Comparison of ENCODE assay signal across 19 cellular contexts in the genomic region with DNA sequence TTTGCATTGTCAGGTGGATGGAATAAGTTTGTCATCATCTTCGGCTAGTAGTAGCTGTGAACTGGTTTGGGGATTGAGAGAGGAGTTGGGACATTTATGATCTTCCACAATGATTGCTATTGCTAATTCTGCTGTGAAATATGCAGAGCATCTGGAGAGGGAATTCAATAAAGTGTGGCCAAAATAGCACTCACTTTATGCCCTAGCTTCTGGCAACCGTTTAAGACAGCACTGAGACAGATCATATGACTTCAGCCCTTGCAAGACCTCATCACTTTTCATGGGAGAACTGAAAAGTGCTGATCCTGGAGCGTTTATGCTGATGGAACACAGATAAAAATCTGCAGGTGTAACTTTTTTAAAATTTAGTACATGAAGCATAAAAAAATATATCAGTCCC.
DNase-seq lines count a peak whose midpoint lies in the region; ATAC-seq and TF ChIP-seq lines count a peak whose summit lies in the region.
"Had no signal": no experiment of that assay in that cellular context is flagged by ENCODE, and none has a peak within 500 bp of the region (broad histone marks: within the 10 kb centered on the region; RNA-seq: fewer than 3 reads in every experiment).

No MANE protein-coding gene starts in this region.

- no peak overlapping the region for H3K27ac ChIP-seq in GM23338 (ENCODE audit: low read depth)
- H3K27ac ChIP-seq: 22Rv1, A549, BLaER1, GM23248, HL-60 had no signal

- H3K79me2 ChIP-seq in GM23338 (replicated peaks; ENCODE audit: insufficient read depth): no peaks in the 10 kb centered on the region

- TF ChIP-seq CTCF in GM23338 (conservative IDR thresholded peaks at IDR 0.05; ENCODE audit: low read depth in 2 of 2) (no peak), foreskin fibroblast (IDR thresholded peaks at IDR 0.05; ENCODE audit: low read depth, low read length) (no peak)

- no peaks in the 10 kb centered on the region for H3K27me3 Mint-ChIP-seq in GM23338 (ENCODE audit: insufficient read depth, low read depth, poor library complexity)
- H3K27me3 Mint-ChIP-seq: CD4-positive, alpha-beta memory T cell had no signal

- intact Hi-C loops in Right ventricle myocardium superior (cut with DNase I): no loop called here

- no peaks in the 10 kb centered on the region; the same call in 1 of the 2 replicates for H3K4me1 ChIP-seq in GM23338 (ENCODE audit: insufficient read depth)
- H3K4me1 ChIP-seq: A549, BLaER1 had no signal

- no peaks in the 10 kb centered on the region for H3K36me3 Mint-ChIP-seq in GM23338 (ENCODE audit: low read depth)
- H3K36me3 Mint-ChIP-seq: CD14-positive monocyte; CD4-positive, alpha-beta memory T cell had no signal

- H3K27me3 ChIP-seq in GM23338 (ENCODE audit: insufficient read depth): no peaks in the 10 kb centered on the region
- H3K27me3 ChIP-seq: BLaER1 had no signal

- H3F3A ChIP-seq in GM23338 (replicated peaks; ENCODE audit: low read depth): no peaks in the 10 kb centered on the region

- no peak overlapping the region for H3K4me2 ChIP-seq in GM23338
- H3K4me2 ChIP-seq: A549, BLaER1 had no signal

- no peak overlapping the region for H3K4me3 Mint-ChIP-seq in GM23338
- H3K4me3 Mint-ChIP-seq: CD14-positive monocyte; CD4-positive, alpha-beta memory T cell had no signal

- no peaks in the 10 kb centered on the region for H3K9me2 ChIP-seq in GM23338 (ENCODE audit: insufficient read depth)

- DNase-seq in DMS 273 (lab: John Stamatoyannopoulos, UW; ENCODE audit: unreplicated experiment): peak; percentile 7
- DNase-seq in DMS 273 treated with DMSO at 0.1 percent for 48 hours (lab: John Stamatoyannopoulos, UW): no peak
- DNase-seq in GM23338 (ENCODE audit: low spot score): no peak
- DNase-seq in foreskin fibroblast: peak; percentile 14 to 51
- no peak for DNase-seq in Right ventricle myocardium superior
- no peak for DNase-seq in DMS79 (lab: John Stamatoyannopoulos, UW)
- DNase-seq: CD4-positive, alpha-beta memory T cell; DMS53; GDM1; GM23248; HCEC 1CT; IMR-90 had no signal

- H3K9me3 Mint-ChIP-seq in GM23338: no peaks in the 10 kb centered on the region

- ATAC-seq in GM23338 (no peak), Right ventricle myocardium superior (ENCODE audit: poor library complexity) (no peak), SK-N-SH treated with all-trans-retinoic acid at 6 μM for 48 hours (no peak)
- ATAC-seq: A549, K562 had no signal

- H3K4me1 Mint-ChIP-seq in GM23338: peaks cover 11% of the 10 kb centered on the region; the same call in 2 of the 3 replicates
- H3K4me1 Mint-ChIP-seq: CD14-positive monocyte; CD4-positive, alpha-beta memory T cell had no signal

- no peaks in the 10 kb centered on the region for H4K20me1 ChIP-seq in GM23338 (replicated peaks; ENCODE audit: insufficient read depth)
- H4K20me1 ChIP-seq: BLaER1 had no signal

- peak overlapping the region; percentile 80; the same call in 1 of the 2 replicates for H2AFZ ChIP-seq in GM23338
- H2AFZ ChIP-seq: GM23248 had no signal

- no peak overlapping the region for H3K4me3 ChIP-seq in GM23338
- no peak overlapping the region for H3K4me3 ChIP-seq in foreskin fibroblast (ENCODE audit: low read depth in 1 of 2, low read length in 2 of 2)
- H3K4me3 ChIP-seq: A549, BLaER1, GM23248, K562 had no signal

- H3K36me3 ChIP-seq in GM23338 (ENCODE audit: insufficient read depth): no peaks in the 10 kb centered on the region
- H3K36me3 ChIP-seq: BLaER1 had no signal

- no peak overlapping the region for H3K27ac Mint-ChIP-seq in GM23338
- H3K27ac Mint-ChIP-seq: CD14-positive monocyte; CD4-positive, alpha-beta memory T cell had no signal

TF ChIP-seq in GM23338, 12 proteins besides CTCF, POLR2A, EP300 and RAD21 (continues in another document):
- TF ChIP-seq EZH2phosphoT487 (IDR thresholded peaks at IDR 0.05; ENCODE audit: unreplicated experiment) (no peak), POLR2AphosphoS5 (IDR thresholded peaks at IDR 0.05; ENCODE audit: low read depth) (no peak), ZNF114 (CRISPR knock-in tag; IDR thresholded peaks at IDR 0.05) (no peak), STAT1 (IDR thresholded peaks at IDR 0.05; ENCODE audit: unreplicated experiment) (no peak), EZH2 (IDR thresholded peaks at IDR 0.05; ENCODE audit: low read depth, unreplicated experiment) (no peak), NANOG (IDR thresholded peaks at IDR 0.05; ENCODE audit: borderline replicate concordance) (no peak)
- TF ChIP-seq, protein P1, sequence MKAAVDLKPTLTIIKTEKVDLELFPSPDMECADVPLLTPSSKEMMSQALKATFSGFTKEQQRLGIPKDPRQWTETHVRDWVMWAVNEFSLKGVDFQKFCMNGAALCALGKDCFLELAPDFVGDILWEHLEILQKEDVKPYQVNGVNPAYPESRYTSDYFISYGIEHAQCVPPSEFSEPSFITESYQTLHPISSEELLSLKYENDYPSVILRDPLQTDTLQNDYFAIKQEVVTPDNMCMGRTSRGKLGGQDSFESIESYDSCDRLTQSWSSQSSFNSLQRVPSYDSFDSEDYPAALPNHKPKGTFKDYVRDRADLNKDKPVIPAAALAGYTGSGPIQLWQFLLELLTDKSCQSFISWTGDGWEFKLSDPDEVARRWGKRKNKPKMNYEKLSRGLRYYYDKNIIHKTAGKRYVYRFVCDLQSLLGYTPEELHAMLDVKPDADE (IDR thresholded peaks at IDR 0.05): no peak

TF ChIP-seq in SK-N-SH treated with all-trans-retinoic acid at 6 μM for 48 hours, 23 proteins besides CTCF, POLR2A, EP300 and RAD21:
- TF ChIP-seq ARNTL (CRISPR knock-in tag; IDR thresholded peaks at IDR 0.05; ENCODE audit: borderline replicate concordance, low read depth) (no peak), OSR1 (CRISPR knock-in tag; IDR thresholded peaks at IDR 0.05) (no peak)
- TF ChIP-seq, protein P2, sequence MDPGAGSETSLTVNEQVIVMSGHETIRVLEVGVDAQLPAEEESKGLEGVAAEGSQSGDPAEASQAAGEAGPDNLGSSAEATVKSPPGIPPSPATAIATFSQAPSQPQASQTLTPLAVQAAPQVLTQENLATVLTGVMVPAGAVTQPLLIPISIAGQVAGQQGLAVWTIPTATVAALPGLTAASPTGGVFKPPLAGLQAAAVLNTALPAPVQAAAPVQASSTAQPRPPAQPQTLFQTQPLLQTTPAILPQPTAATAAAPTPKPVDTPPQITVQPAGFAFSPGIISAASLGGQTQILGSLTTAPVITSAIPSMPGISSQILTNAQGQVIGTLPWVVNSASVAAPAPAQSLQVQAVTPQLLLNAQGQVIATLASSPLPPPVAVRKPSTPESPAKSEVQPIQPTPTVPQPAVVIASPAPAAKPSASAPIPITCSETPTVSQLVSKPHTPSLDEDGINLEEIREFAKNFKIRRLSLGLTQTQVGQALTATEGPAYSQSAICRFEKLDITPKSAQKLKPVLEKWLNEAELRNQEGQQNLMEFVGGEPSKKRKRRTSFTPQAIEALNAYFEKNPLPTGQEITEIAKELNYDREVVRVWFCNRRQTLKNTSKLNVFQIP (CRISPR knock-in tag; IDR thresholded peaks at IDR 0.05; ENCODE audit: borderline replicate concordance, low read depth): no peak

Comparison
In these comparisons a context has a peak if more than half of its experiments do, and no peak if none do; other contexts are left out.
1. DNase-seq: peak in DMS 273 (single experiment) and foreskin fibroblast (2 of 2); none in DMS 273 treated with DMSO at 0.1 percent for 48 hours (single experiment), GM23338 (single experiment), Right ventricle myocardium superior (single experiment) and DMS79 (single experiment).